In genomic region chr3:149055575-149055974, GRCh38 we compare ENCODE assay signal across 25 cellular contexts.
"Had no signal": no experiment of that assay in that cellular context is flagged by ENCODE, and none has a peak within 500 bp of the region (broad histone marks: within the 10 kb centered on the region; RNA-seq: fewer than 3 reads in every experiment).

No MANE protein-coding gene starts in this region.

- ATAC-seq: activated T-cell treated with anti-CD3 and anti-CD28 coated beads, Interleukin-2, amount 50 U/mL, for 4 hours; effector memory CD8-positive, alpha-beta T cell; gastroesophageal sphincter; heart left ventricle; left ventricle myocardium superior; natural killer cell treated with Interleukin-12 subunit alpha and Interleukin-12 subunit beta and Interleukin-15 and Interleukin-18, amount 100 ng/mL, for 72 hours had no signal

- H3K27ac Mint-ChIP-seq: activated naive CD8-positive, alpha-beta T cell; activated T-helper 2 cell treated with anti-CD3 and anti-CD28 coated beads, Interferon-gamma antibody, Interleukin-2, Interleukin-4, amounts not matched to agents 10 μg/mL and 5 μg/mL and 100 μg/mL, durations not matched to agents 14 hours and 24 hours and 36 hours; effector memory CD8-positive, alpha-beta T cell; natural killer cell treated with Interleukin-12 subunit alpha and Interleukin-12 subunit beta and Interleukin-15 and Interleukin-18, amount 100 ng/mL, for 72 hours; T-helper 2 cell treated with Interferon-gamma antibody and Interleukin-4, amounts not matched to agents 5 μg/mL and 100 μg/mL, for 36 hours; type B pancreatic cell had no signal

- H3K4me3 ChIP-seq: adrenal gland, ascending aorta, dorsolateral prefrontal cortex, esophagus squamous epithelium, gastroesophageal sphincter, heart left ventricle, ovary, prostate gland, spleen, thoracic aorta, vagina had no signal

- H3K36me3 ChIP-seq: ovary, prostate gland had no signal

- H3K9me3 Mint-ChIP-seq: activated T-cell treated with anti-CD3 and anti-CD28 coated beads, Interleukin-2, amount 50 U/mL, for 4 hours; effector memory CD8-positive, alpha-beta T cell; natural killer cell treated with Interleukin-12 subunit alpha and Interleukin-12 subunit beta and Interleukin-15 and Interleukin-18, amount 100 ng/mL, for 72 hours; type B pancreatic cell had no signal

- DNase-seq: activated naive CD4-positive, alpha-beta T cell; activated T-cell treated with anti-CD3 and anti-CD28 coated beads, Interleukin-2, amount 50 U/mL, for 4 hours; adrenal gland; brain microvascular endothelial cell; caudate nucleus; dorsolateral prefrontal cortex; effector memory CD8-positive, alpha-beta T cell; esophagus squamous epithelium; heart left ventricle; kidney glomerular epithelial cell; left ventricle myocardium superior; ovary; spleen; stimulated activated CD4-positive, alpha-beta T cell treated with anti-CD3 and anti-CD28 coated beads, Interleukin-4, amount 100 ng/mL, for 1 hour; stimulated activated naive CD4-positive, alpha-beta T cell had no signal

- H3K4me3 Mint-ChIP-seq: activated naive CD8-positive, alpha-beta T cell; activated T-cell treated with anti-CD3 and anti-CD28 coated beads, Interleukin-2, amount 50 U/mL, for 4 hours; effector memory CD8-positive, alpha-beta T cell; natural killer cell treated with Interleukin-12 subunit alpha and Interleukin-12 subunit beta and Interleukin-15 and Interleukin-18, amount 100 ng/mL, for 72 hours; T-helper 2 cell treated with Interferon-gamma antibody and Interleukin-4, amounts not matched to agents 5 μg/mL and 100 μg/mL, for 36 hours; type B pancreatic cell had no signal

- H3K9me3 ChIP-seq: adrenal gland, ascending aorta, esophagus squamous epithelium, gastroesophageal sphincter, heart left ventricle, ovary, prostate gland, thoracic aorta, vagina had no signal

- H3K4me1 ChIP-seq: adrenal gland, ascending aorta, esophagus squamous epithelium, gastroesophageal sphincter, heart left ventricle, prostate gland, spleen, vagina had no signal

- H3K27me3 Mint-ChIP-seq: activated naive CD8-positive, alpha-beta T cell; effector memory CD8-positive, alpha-beta T cell; natural killer cell treated with Interleukin-12 subunit alpha and Interleukin-12 subunit beta and Interleukin-15 and Interleukin-18, amount 100 ng/mL, for 72 hours; type B pancreatic cell had no signal

- H3K27ac ChIP-seq: ascending aorta, brain microvascular endothelial cell, dorsolateral prefrontal cortex, esophagus squamous epithelium, gastroesophageal sphincter, heart left ventricle, ovary, prostate gland, spleen, thoracic aorta, vagina had no signal

- H3K27me3 ChIP-seq: adrenal gland, ascending aorta, brain microvascular endothelial cell, dorsolateral prefrontal cortex, esophagus squamous epithelium, gastroesophageal sphincter, heart left ventricle, ovary, spleen, vagina had no signal
